ENCODE assay signal across 8 cellular contexts in genomic region chr3:56800373-56801150, GRCh38. TPM values are rescaled to one million over a fixed set of nuclear protein-coding genes. Genes with fewer than 3 reads are reported as not detected.
DNase-seq lines count a peak whose midpoint lies in the region; ATAC-seq and TF ChIP-seq lines count a peak whose summit lies in the region.

No MANE protein-coding gene starts in this region.

- TF ChIP-seq CTCF in endothelial cell (IDR thresholded peaks at IDR 0.05; ENCODE audit: unreplicated experiment): no peak

- H3K27me3 Mint-ChIP-seq in activated naive CD8-positive, alpha-beta T cell: no peaks in the 10 kb centered on the region
- H3K27me3 Mint-ChIP-seq in immature natural killer cell (ENCODE audit: low read depth in 3 of 3) (peaks cover 2 to 6% (median 6%) of the 10 kb centered on the region in 3 donors), endothelial cell (ENCODE audit: unreplicated experiment) (peaks cover 3% of the 10 kb centered on the region)

- peak overlapping the region; percentile 95 for H3K4me3 Mint-ChIP-seq in activated naive CD8-positive, alpha-beta T cell
- H3K4me3 Mint-ChIP-seq in immature natural killer cell: peak overlapping the region; percentile 95 to 100 (median 97)
- H3K4me3 Mint-ChIP-seq in endothelial cell (ENCODE audit: unreplicated experiment): no peak overlapping the region

- peak; percentile 34 for ATAC-seq in GM19467 (IDR thresholded peaks at IDR 0.05; ENCODE audit: unreplicated experiment)
- ATAC-seq in HG02981 (IDR thresholded peaks at IDR 0.05; ENCODE audit: unreplicated experiment): no peak
- ATAC-seq in GM21515 (IDR thresholded peaks at IDR 0.05; ENCODE audit: unreplicated experiment): no peak

- DNase-seq in RPMI7951 (ENCODE audit: low read depth) (peak; percentile 21), immature natural killer cell (peak in 2 of 3 donors; percentile 53 to 54), endothelial cell (ENCODE audit: low spot score) (no peak)
- DNase-seq in stimulated activated CD4-positive, alpha-beta T cell treated with anti-CD3 and anti-CD28 coated beads, Interleukin-1b, Interleukin-23, amount 100 ng/mL, for 24 hours (ENCODE audit: low read depth in 4 of 4, low spot score in 1 of 4): peak in 3 of 4 experiments; percentile 30 to 67 (median 62)

- peaks cover 2% of the 10 kb centered on the region for H3K36me3 Mint-ChIP-seq in activated naive CD8-positive, alpha-beta T cell
- peaks cover 0 to 21% (median 5%) of the 10 kb centered on the region in 3 donors for H3K36me3 Mint-ChIP-seq in immature natural killer cell
- no peaks in the 10 kb centered on the region for H3K36me3 Mint-ChIP-seq in endothelial cell (ENCODE audit: low read depth, unreplicated experiment)

- peak overlapping the region; percentile 90 for H3K27ac Mint-ChIP-seq in activated naive CD8-positive, alpha-beta T cell
- H3K27ac Mint-ChIP-seq in immature natural killer cell (peak overlapping the region; percentile 90 to 96 (median 94)), endothelial cell (ENCODE audit: unreplicated experiment) (no peak overlapping the region)

- H3K4me1 Mint-ChIP-seq in activated naive CD8-positive, alpha-beta T cell (ENCODE audit: low read depth): peaks cover 43% of the 10 kb centered on the region
- peaks cover 45 to 55% of the 10 kb centered on the region in 2 donors for H3K4me1 Mint-ChIP-seq in immature natural killer cell
- H3K4me1 Mint-ChIP-seq in endothelial cell (ENCODE audit: unreplicated experiment): peaks cover 4% of the 10 kb centered on the region

- no peaks in the 10 kb centered on the region for H3K9me3 Mint-ChIP-seq in activated naive CD8-positive, alpha-beta T cell (ENCODE audit: low read depth)
- H3K9me3 Mint-ChIP-seq in immature natural killer cell (no peaks in the 10 kb centered on the region), endothelial cell (ENCODE audit: unreplicated experiment) (no peaks in the 10 kb centered on the region)

RNA-seq across cellular contexts. Expression of gene ARHGEF3, which starts 1.2 kb away (rescaled TPM):
- total RNA-seq in RPMI7951 (2014; rRNA removed; shearing (Covaris generic)): 9.8 and 14.5 TPM in 2 replicates
- 100 to 1,000 TPM; 110 to 197 (median 136) TPM for polyA plus RNA-seq in immature natural killer cell
- 4.0 TPM for total RNA-seq in endothelial cell (ENCODE audit: unreplicated experiment)
